In the genomic region with DNA sequence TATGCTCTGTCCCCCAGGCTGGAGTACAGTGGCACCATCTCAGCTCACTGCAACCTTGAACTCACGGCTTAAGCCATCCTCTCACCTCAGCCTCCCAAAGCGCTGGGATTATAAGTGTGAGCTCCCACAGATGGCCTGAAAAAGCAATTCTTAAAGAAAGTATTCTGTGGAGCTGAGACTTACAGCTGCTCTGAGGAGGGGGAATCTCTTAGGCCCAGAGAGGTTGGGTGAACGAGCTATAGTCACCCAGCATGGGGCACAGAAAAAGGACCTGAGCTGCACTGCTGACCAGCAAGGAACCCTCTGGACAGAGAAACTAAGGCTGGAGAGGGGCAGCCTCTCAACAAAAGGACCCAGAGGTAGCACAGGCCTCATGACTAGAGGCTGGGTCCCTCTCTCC, we compare ENCODE assay signal across 9 cellular contexts. TPM values are rescaled to one million over a fixed set of nuclear protein-coding genes. Genes with fewer than 3 reads are reported as not detected.
DNase-seq lines count a peak whose midpoint lies in the region; ATAC-seq and TF ChIP-seq lines count a peak whose summit lies in the region.
"Had no signal": no experiment of that assay in that cellular context is flagged by ENCODE, and none has a peak within 500 bp of the region (broad histone marks: within the 10 kb centered on the region; RNA-seq: fewer than 3 reads in every experiment).

No MANE protein-coding gene starts in this region.

- H4K20me1 ChIP-seq in neural cell (ENCODE audit: insufficient read depth), result no peaks in the 10 kb centered on the region

- no peaks in the 10 kb centered on the region for H3K9me2 ChIP-seq in neural cell (ENCODE audit: insufficient read depth, low read length)

- H3K27ac ChIP-seq in AG04450 (ENCODE audit: low read depth, low read length) (no peak overlapping the region), dorsolateral prefrontal cortex (peak overlapping the region in 45 of 59 donors; percentile 67 to 94 (median 85)), neural cell (ENCODE audit: low read length) (no peak overlapping the region)

- H3K9me3 ChIP-seq in AG04450 (ENCODE audit: control insufficient read depth, insufficient read depth, low read length) (no peaks in the 10 kb centered on the region), NT2/D1 (ENCODE audit: insufficient read depth, low read length) (no peaks in the 10 kb centered on the region), neural cell (ENCODE audit: low read length) (no peaks in the 10 kb centered on the region)

- CTCF ChIA-PET in AG04450 (lab: Charles Lee), result interaction anchor here (0.7 to 1.9 kb wide), 2 partner anchors 22 to 123 kb away, joined by 4 to 10 read pairs; partner anchors contain the start of gene PAFAH2

- H3F3A ChIP-seq in neural cell (ENCODE audit: insufficient read depth, low read length, poor library complexity, severe bottlenecking), result no peaks in the 10 kb centered on the region

- H3K4me2 ChIP-seq in neural cell (ENCODE audit: low read length), result no peak overlapping the region

- H3K4me3 ChIP-seq in AG04450 (ENCODE audit: low read depth, low read length), result peak overlapping the region; percentile 69
- H3K4me3 ChIP-seq in NT2/D1 (ENCODE audit: insufficient read length, low read depth), result peak overlapping the region; percentile 47
- peak overlapping the region in 58 of 59 donors; percentile 54 to 94 (median 79) for H3K4me3 ChIP-seq in dorsolateral prefrontal cortex
- H3K4me3 ChIP-seq in neural cell (ENCODE audit: low read length), result peak overlapping the region; percentile 64

- DNase-seq in AG04450 (ENCODE audit: low read depth, low spot score), result no peak
- DNase-seq in NT2/D1 (ENCODE audit: low read depth, low spot score), result no peak
- DNase-seq in dorsolateral prefrontal cortex, result no peak
- DNase-seq in activated CD4-positive, CD25-positive, alpha-beta regulatory T cell (lab: John Stamatoyannopoulos, UW), result no peak
- DNase-seq in NCI-H1694 treated with DMSO at 0.1 percent for 48 hours (lab: John Stamatoyannopoulos, UW), result no peak
- DNase-seq: activated naive CD4-positive, alpha-beta T cell had no signal

- H3K36me3 ChIP-seq in NT2/D1 (ENCODE audit: insufficient read depth, insufficient read length, low read length) (peaks cover 10% of the 10 kb centered on the region), neural cell (ENCODE audit: insufficient read depth, low read length) (no peaks in the 10 kb centered on the region)

- TF ChIP-seq CTCF in AG04450 (IDR thresholded peaks at IDR 0.05; ENCODE audit: low read depth, low read length) (no peak), dorsolateral prefrontal cortex (IDR thresholded peaks at IDR 0.05 in 54 of 56, conservative IDR thresholded peaks at IDR 0.05 in 2 of 56; ENCODE audit: low read depth in 1 of 56, partially characterized antibody in 56 of 56) (no peak), neural cell (IDR thresholded peaks at IDR 0.05; ENCODE audit: poor library complexity, severe bottlenecking) (no peak)

- no peak for TF ChIP-seq EP300 in neural cell (conservative IDR thresholded peaks at IDR 0.05; ENCODE audit: poor library complexity, severe bottlenecking)

- H3K27me3 ChIP-seq in AG04450 (ENCODE audit: control insufficient read depth, insufficient read depth, low read length) (no peaks in the 10 kb centered on the region), NT2/D1 (ENCODE audit: insufficient read depth, insufficient read length) (peaks cover 11% of the 10 kb centered on the region), dorsolateral prefrontal cortex (no peaks in the 10 kb centered on the region), neural cell (ENCODE audit: insufficient read depth, low read depth, low read length) (peaks cover 21% of the 10 kb centered on the region)

- TF ChIP-seq RAD21 in neural cell (conservative IDR thresholded peaks at IDR 0.05), result no peak

- POLR2A ChIA-PET in AG04450 (lab: Yijun Ruan, JAX), result interaction anchor here (0.6 to 1.9 kb wide), 4 partner anchors 14 to 607 kb away, joined by 3 to 9 read pairs (median 4); no protein-coding TSS in a partner anchor

- peaks cover 19% of the 10 kb centered on the region for H3K4me1 ChIP-seq in NT2/D1 (ENCODE audit: insufficient read depth, insufficient read length)

- ATAC-seq in GM19023 (IDR thresholded peaks at IDR 0.05; ENCODE audit: unreplicated experiment), result no peak
- ATAC-seq in HG02981 (IDR thresholded peaks at IDR 0.05; ENCODE audit: unreplicated experiment), result no peak

- H3K9ac ChIP-seq in NT2/D1 (ENCODE audit: insufficient read length, low read depth) (peak overlapping the region; percentile 80), neural cell (ENCODE audit: low read length) (peak overlapping the region; percentile 61)

- intact Hi-C loops in dorsolateral prefrontal cortex (cut with DNase I), result no loop called here

- no peak overlapping the region for H2AFZ ChIP-seq in neural cell (ENCODE audit: low read depth, low read length)

- no peaks in the 10 kb centered on the region for H3K79me2 ChIP-seq in neural cell (replicated peaks; ENCODE audit: insufficient read depth, low read length)

TF ChIP-seq in neural cell, 6 proteins besides CTCF, POLR2A, EP300 and RAD21:
- TF ChIP-seq MXI1 (conservative IDR thresholded peaks at IDR 0.05; ENCODE audit: poor library complexity, severe bottlenecking) (no peak), TAF1 (IDR thresholded peaks at IDR 0.05; ENCODE audit: low read depth) (no peak), REST (IDR thresholded peaks at IDR 0.05; ENCODE audit: borderline replicate concordance) (no peak), POLR2AphosphoS5 (IDR thresholded peaks at IDR 0.05) (no peak), EZH2 (IDR thresholded peaks at IDR 0.05; ENCODE audit: borderline replicate concordance, insufficient read depth, low read length, poor library complexity, severe bottlenecking) (no peak), SMC3 (conservative IDR thresholded peaks at IDR 0.05; ENCODE audit: poor library complexity) (no peak)

RNA-seq across cellular contexts. Expression of gene PAQR7, which starts 1.3 kb away (rescaled TPM):
- polyA plus RNA-seq in AG04450 (2011; rRNA removed) (10.7 and 11.9 TPM in 2 replicates), neural cell (2.9 and 4.1 TPM in 2 replicates)
- polyA minus RNA-seq in AG04450 (2011; rRNA and poly(A)+ RNA removed), result 34.0 and 41.4 TPM in 2 replicates
- 10 to 100 TPM in 41 of 120 experiments, 1 to 10 TPM in 79; 5.7 to 12.6 (median 9.3) TPM for total RNA-seq in dorsolateral prefrontal cortex
- polyA minus RNA-seq in neural cell, result 4.6 and 4.9 TPM in 2 replicates

RNA-seq across cellular contexts. Expression of gene AUNIP, which starts 15.0 kb away (rescaled TPM):
- 0.97 and 1.1 TPM in 2 replicates for polyA plus RNA-seq in AG04450 (2011; rRNA removed)
- polyA minus RNA-seq in AG04450 (2011; rRNA and poly(A)+ RNA removed), result 0.56 and 1.5 TPM in 2 replicates
- 1 to 10 TPM in 112 of 120 experiments, under 1 TPM in 8; 0.35 to 4.7 (median 2.0) TPM for total RNA-seq in dorsolateral prefrontal cortex
- 0.48 TPM in 1 of 2 replicates, not detected in the other for polyA plus RNA-seq in neural cell
- polyA minus RNA-seq in neural cell, result 0.58 TPM in 1 of 2 replicates, not detected in the other

RNA-seq across cellular contexts. Expression of gene STMN1, which starts 32.0 kb away (rescaled TPM):
- polyA plus RNA-seq in AG04450 (2011; rRNA removed) (154 and 176 TPM in 2 replicates), neural cell (1,834 and 1,950 TPM in 2 replicates)
- 24.8 and 35.5 TPM in 2 replicates for polyA minus RNA-seq in AG04450 (2011; rRNA and poly(A)+ RNA removed)
- 1,000 to 10,000 TPM in 1 of 120 experiments, 100 to 1,000 TPM in 119; 153 to 1,009 (median 725) TPM for total RNA-seq in dorsolateral prefrontal cortex
- 377 and 462 TPM in 2 replicates for polyA minus RNA-seq in neural cell

RNA-seq across cellular contexts. Expression of gene MTFR1L, which starts 54.5 kb away (rescaled TPM):
- polyA plus RNA-seq in AG04450 (2011; rRNA removed) (65.8 and 68.6 TPM in 2 replicates), neural cell (107 and 115 TPM in 2 replicates)
- 38.1 and 58.9 TPM in 2 replicates for polyA minus RNA-seq in AG04450 (2011; rRNA and poly(A)+ RNA removed)
- 100 to 1,000 TPM in 32 of 120 experiments, 10 to 100 TPM in 88; 66.5 to 116 (median 93.9) TPM for total RNA-seq in dorsolateral prefrontal cortex
- 44.7 and 53.8 TPM in 2 replicates for polyA minus RNA-seq in neural cell

Comparison
In these comparisons a context has a peak if more than half of its experiments do, and no peak if none do; other contexts are left out.
1. H3K27ac ChIP-seq: peak in dorsolateral prefrontal cortex (45 of 59); none in AG04450 (single experiment) and neural cell (single experiment).
2. RNA of gene STMN1, which starts 32.0 kb away (polyA plus RNA-seq): 1,834 to 1,950 TPM in neural cell; 154 to 176 TPM in AG04450; every median in the first group is over 10 times any median in the second.
3. Peak in every context shown above with its lines, with median percentiles within 50 percentile points of each other: H3K4me3 ChIP-seq.